9 cellular contexts compared by ENCODE assay signal in genomic region chr7:28155019-28155660, GRCh38. TPM values are rescaled to one million over a fixed set of nuclear protein-coding genes. Genes with fewer than 3 reads are reported as not detected.
DNase-seq lines count a peak whose midpoint lies in the region; ATAC-seq and TF ChIP-seq lines count a peak whose summit lies in the region.
"Had no signal": no experiment of that assay in that cellular context is flagged by ENCODE, and none has a peak within 500 bp of the region (broad histone marks: within the 10 kb centered on the region; RNA-seq: fewer than 3 reads in every experiment).

No MANE protein-coding gene starts in this region.

- WGBS in esophagus muscularis mucosa = 65% methylated on average over 3 of the region's 3 CpGs

- intact Hi-C loops in posterior cingulate gyrus (cut with DNase I) (no loop called here), esophagus muscularis mucosa (cut with DNase I) (no loop called here)

- no peaks in the 10 kb centered on the region for H3K36me3 ChIP-seq in esophagus muscularis mucosa

- no peaks in the 10 kb centered on the region for H3K27me3 ChIP-seq in esophagus muscularis mucosa

- ATAC-seq in GM21447 (IDR thresholded peaks at IDR 0.05; ENCODE audit: unreplicated experiment) = peak; percentile 79
- peak; percentile 69 for ATAC-seq in HG03571 (IDR thresholded peaks at IDR 0.05; ENCODE audit: unreplicated experiment)
- peak; percentile 27 for ATAC-seq in esophagus mucosa

- no peak for TF ChIP-seq CTCF in GM13976 (IDR thresholded peaks at IDR 0.05; ENCODE audit: borderline replicate concordance, control extremely low read depth, extremely low read depth, insufficient read depth, missing control alignments)
- TF ChIP-seq CTCF in esophagus muscularis mucosa (IDR thresholded peaks at IDR 0.05) = no peak

- peaks cover 32 to 51% (median 46%) of the 10 kb centered on the region in 4 donors for H3K4me1 ChIP-seq in esophagus muscularis mucosa

- peak overlapping the region in 1 of 4 donors; percentile 15 for H3K27ac ChIP-seq in esophagus muscularis mucosa (replicated peaks in 1 of 4)

- in situ Hi-C loops in GM13976 (cut with MboI; ENCODE audit: low sequenced_read_pairs, unreplicated experiment) = no loop called here

- H3K4me3 ChIP-seq in esophagus muscularis mucosa = no peak overlapping the region
- H3K4me3 ChIP-seq: skin epidermis had no signal

- peak; percentile 51 for DNase-seq in GM13976 (ENCODE audit: low spot score)
- no peak for DNase-seq in NCI-H226
- DNase-seq in mucosa of gallbladder (ENCODE audit: low spot score) = no peak
- no peak for DNase-seq in posterior cingulate gyrus
- no peak for DNase-seq in esophagus muscularis mucosa (ENCODE audit: extremely low spot score)

- no peaks in the 10 kb centered on the region for H3K9me3 ChIP-seq in esophagus muscularis mucosa

- no peak for TF ChIP-seq EP300 in esophagus muscularis mucosa (IDR thresholded peaks at IDR 0.05)

- no peak for TF ChIP-seq POLR2A in esophagus muscularis mucosa (IDR thresholded peaks at IDR 0.05; ENCODE audit: low read depth)

RNA-seq across cellular contexts. Expression of gene JAZF1, which starts 25.5 kb away (rescaled TPM):
- 3.1 TPM for total RNA-seq in esophagus mucosa
- total RNA-seq in mucosa of gallbladder = 28.1 TPM
- total RNA-seq in esophagus muscularis mucosa = 10 to 100 TPM; 29.3 to 33.8 (median 30.1) TPM

Comparison
In these comparisons a context has a peak if more than half of its experiments do, and no peak if none do; other contexts are left out.
1. ATAC-seq: peak in every context shown above with its lines; median percentile 79 in GM21447; 69 in HG03571; 27 in esophagus mucosa.